36 cellular contexts compared by ENCODE assay signal in the genomic region with DNA sequence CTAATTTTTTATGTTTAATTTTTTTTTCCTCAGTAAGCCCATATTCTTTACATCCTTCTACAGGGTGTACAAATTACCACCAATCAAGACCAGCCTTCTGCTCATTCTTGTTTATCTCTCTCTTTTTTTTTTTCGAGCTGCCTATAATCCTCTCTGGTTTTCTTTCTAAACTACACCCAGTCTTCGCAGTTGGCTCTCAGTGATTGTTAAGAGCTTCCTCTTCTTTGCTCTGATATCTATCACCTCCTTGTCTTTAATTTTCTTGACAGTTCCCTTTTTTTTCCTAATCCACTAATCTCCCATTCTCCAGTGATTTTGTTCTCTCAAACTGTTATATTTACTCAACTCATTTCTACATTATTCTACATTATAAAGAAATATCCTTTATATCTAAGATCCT. TPM values are rescaled to one million over a fixed set of nuclear protein-coding genes. Genes with fewer than 3 reads are reported as not detected.
"Had no signal": no experiment of that assay in that cellular context is flagged by ENCODE, and none has a peak within 500 bp of the region (broad histone marks: within the 10 kb centered on the region; RNA-seq: fewer than 3 reads in every experiment).

No MANE protein-coding gene starts in this region.

- H3K9me3 Mint-ChIP-seq: activated B cell treated with CpG ODN at 0.5 μM for 24 hours; activated CD4-positive, alpha-beta memory T cell treated with anti-CD3 and anti-CD28 coated beads, Interleukin-2, amount 10 ng/mL, durations not matched to agents 7 days and 5 days; activated naive CD4-positive, alpha-beta T cell treated with anti-CD3 and anti-CD28 coated beads, Interleukin-2, amount 10 ng/mL, durations not matched to agents 7 days and 5 days; activated naive CD8-positive, alpha-beta T cell treated with anti-CD3 and anti-CD28 coated beads, Interleukin-2, amount 50 U/mL, for 24 hours; brain had no signal

- H3K27ac ChIP-seq: SK-N-MC, VCaP had no signal

- H3K27me3 Mint-ChIP-seq: activated B cell treated with CpG ODN at 0.5 μM for 24 hours; activated naive CD4-positive, alpha-beta T cell treated with anti-CD3 and anti-CD28 coated beads, Interleukin-2, amount 10 ng/mL, durations not matched to agents 7 days and 5 days had no signal

- H3K4me1 Mint-ChIP-seq: activated B cell treated with CpG ODN at 0.5 μM for 24 hours; activated CD4-positive, alpha-beta memory T cell treated with anti-CD3 and anti-CD28 coated beads, Interleukin-2, amount 10 ng/mL, durations not matched to agents 7 days and 5 days; activated CD8-positive, alpha-beta memory T cell treated with anti-CD3 and anti-CD28 coated beads, Interleukin-2, amount 10 ng/mL, durations not matched to agents 7 days and 5 days; activated naive CD4-positive, alpha-beta T cell treated with anti-CD3 and anti-CD28 coated beads, Interleukin-2, amount 10 ng/mL, durations not matched to agents 7 days and 5 days; activated naive CD8-positive, alpha-beta T cell treated with anti-CD3 and anti-CD28 coated beads, Interleukin-2, amount 50 U/mL, for 24 hours had no signal

- H3K4me3 ChIP-seq: SK-N-MC had no signal

- ATAC-seq: activated CD8-positive, alpha-beta memory T cell treated with anti-CD3 and anti-CD28 coated beads, Interleukin-2, amount 10 ng/mL, durations not matched to agents 7 days and 5 days; activated naive CD8-positive, alpha-beta T cell treated with anti-CD3 and anti-CD28 coated beads, Interleukin-2, amount 50 U/mL, for 24 hours had no signal

- DNase-seq: activated B cell treated with CpG ODN at 0.5 μM for 24 hours; activated CD4-positive, alpha-beta memory T cell treated with anti-CD3 and anti-CD28 coated beads, Interleukin-2, amount 10 ng/mL, durations not matched to agents 7 days and 5 days; activated CD4-positive, alpha-beta T cell treated with anti-CD3 and anti-CD28 coated beads for 4 hours; activated CD4-positive, alpha-beta T cell treated with anti-CD3 and anti-CD28 coated beads, Interleukin-2, amount 50 U/mL, for 1 hour; activated CD4-positive, CD25-positive, alpha-beta regulatory T cell treated with anti-CD3 and anti-CD28 coated beads, Interleukin-2, amount 50 U/mL, for 72 hours; activated CD8-positive, alpha-beta memory T cell treated with anti-CD3 and anti-CD28 coated beads for 24 hours; activated CD8-positive, alpha-beta memory T cell treated with anti-CD3 and anti-CD28 coated beads, Interleukin-2, amount 10 ng/mL, durations not matched to agents 7 days and 5 days; activated CD8-positive, alpha-beta memory T cell treated with anti-CD3 and anti-CD28 coated beads, Interleukin-2, amount 50 U/mL, for 48 hours; activated effector memory CD4-positive, alpha-beta T cell treated with Interleukin-2 at 50 U/mL for 16 hours; activated naive CD4-positive, alpha-beta T cell treated with anti-CD3 and anti-CD28 coated beads, Interleukin-2, amount 10 ng/mL, durations not matched to agents 7 days and 5 days; activated naive CD8-positive, alpha-beta T cell treated with anti-CD3 and anti-CD28 coated beads, Interleukin-2, amount 50 U/mL, for 24 hours; activated T-cell treated with anti-CD3 and anti-CD28 coated beads, Interleukin-2, amount 50 U/mL, for 48 hours; anterior cingulate cortex; caudate nucleus; cerebellar nuclear complex; NCI-H1092 treated with DMSO at 0.1 percent for 48 hours; NCI-H1417; NCI-H146; NCI-H187; NCI-H2029 treated with DMSO at 0.1 percent for 48 hours; NCI-H2107; NCI-H2171; NCI-H510A; NCI-H526; NCI-H748 treated with DMSO at 0.1 percent for 48 hours; NK-92 treated with Interleukin-12 subunit alpha and Interleukin-12 subunit beta, amount 100 ng/mL, for 24 hours; Right ventricle myocardium superior; SW 1271; T-helper 1 cell; T-helper 2 cell; T-helper 9 cell had no signal

- H3K4me3 Mint-ChIP-seq: activated B cell treated with CpG ODN at 0.5 μM for 24 hours; activated CD4-positive, alpha-beta memory T cell treated with anti-CD3 and anti-CD28 coated beads, Interleukin-2, amount 10 ng/mL, durations not matched to agents 7 days and 5 days; activated CD8-positive, alpha-beta memory T cell treated with anti-CD3 and anti-CD28 coated beads, Interleukin-2, amount 10 ng/mL, durations not matched to agents 7 days and 5 days; activated naive CD4-positive, alpha-beta T cell treated with anti-CD3 and anti-CD28 coated beads, Interleukin-2, amount 10 ng/mL, durations not matched to agents 7 days and 5 days; activated naive CD8-positive, alpha-beta T cell; activated naive CD8-positive, alpha-beta T cell treated with anti-CD3 and anti-CD28 coated beads, Interleukin-2, amount 50 U/mL, for 24 hours; brain had no signal

- H3K36me3 Mint-ChIP-seq: activated CD8-positive, alpha-beta memory T cell treated with anti-CD3 and anti-CD28 coated beads, Interleukin-2, amount 10 ng/mL, durations not matched to agents 7 days and 5 days; activated naive CD4-positive, alpha-beta T cell treated with anti-CD3 and anti-CD28 coated beads, Interleukin-2, amount 10 ng/mL, durations not matched to agents 7 days and 5 days; activated naive CD8-positive, alpha-beta T cell; brain had no signal

- H3K27ac Mint-ChIP-seq: activated B cell treated with CpG ODN at 0.5 μM for 24 hours; activated CD4-positive, alpha-beta memory T cell treated with anti-CD3 and anti-CD28 coated beads, Interleukin-2, amount 10 ng/mL, durations not matched to agents 7 days and 5 days; activated CD8-positive, alpha-beta memory T cell treated with anti-CD3 and anti-CD28 coated beads, Interleukin-2, amount 10 ng/mL, durations not matched to agents 7 days and 5 days; activated naive CD4-positive, alpha-beta T cell treated with anti-CD3 and anti-CD28 coated beads, Interleukin-2, amount 10 ng/mL, durations not matched to agents 7 days and 5 days; activated naive CD8-positive, alpha-beta T cell; activated naive CD8-positive, alpha-beta T cell treated with anti-CD3 and anti-CD28 coated beads, Interleukin-2, amount 50 U/mL, for 24 hours; brain had no signal

RNA-seq across cellular contexts. Expression of a gene that starts 38.5 kb away (rescaled TPM):
- total RNA-seq: OCI-LY7 had no signal
